In genomic region chr18:23515911-23516546, GRCh38 we compare ENCODE assay signal across 8 cellular contexts. TPM values are rescaled to one million over a fixed set of nuclear protein-coding genes. Genes with fewer than 3 reads are reported as not detected.
DNase-seq lines count a peak whose midpoint lies in the region; ATAC-seq, FAIRE-seq and TF ChIP-seq lines count a peak whose summit lies in the region.

No MANE protein-coding gene starts in this region.

- CTCF ChIA-PET in activated CD4-positive, alpha-beta memory T cell treated with anti-CD3 and anti-CD28 coated beads, Interleukin-2, amount 10 ng/mL, durations not matched to agents 7 days and 5 days (lab: Charles Lee) = interaction anchor here (0.6 to 5.3 kb wide), 32 partner anchors 8 to 634 kb away, joined by 3 to 64 read pairs (median 4); partner anchors contain the start of gene NPC1

- H3K4me1 ChIP-seq in BE2C = no peaks in the 10 kb centered on the region

- H3K36me3 ChIP-seq in BE2C = no peaks in the 10 kb centered on the region

- H3K36me3 Mint-ChIP-seq in activated CD4-positive, alpha-beta memory T cell treated with anti-CD3 and anti-CD28 coated beads, Interleukin-2, amount 10 ng/mL, durations not matched to agents 7 days and 5 days (ENCODE audit: low read depth) = peaks cover 66% of the 10 kb centered on the region

- no peaks in the 10 kb centered on the region for H3K27me3 Mint-ChIP-seq in activated CD4-positive, alpha-beta memory T cell treated with anti-CD3 and anti-CD28 coated beads, Interleukin-2, amount 10 ng/mL, durations not matched to agents 7 days and 5 days

- peaks cover 26% of the 10 kb centered on the region for H3K4me1 Mint-ChIP-seq in activated CD4-positive, alpha-beta memory T cell treated with anti-CD3 and anti-CD28 coated beads, Interleukin-2, amount 10 ng/mL, durations not matched to agents 7 days and 5 days

- peak; percentile 81 for ATAC-seq in HG03457 (IDR thresholded peaks at IDR 0.05; ENCODE audit: unreplicated experiment)

- POLR2A ChIA-PET in activated CD4-positive, alpha-beta memory T cell treated with anti-CD3 and anti-CD28 coated beads, Interleukin-2, amount 10 ng/mL, durations not matched to agents 7 days and 5 days (lab: Charles Lee) = interaction anchor here (1.4 to 1.7 kb wide), 2 partner anchors 70 to 71 kb away, joined by 3 to 6 read pairs; no protein-coding TSS in a partner anchor

- DNase-seq in BE2C (peak; percentile 65), GM19239 (ENCODE audit: insufficient read length, low spot score) (peak; percentile 56), NCI-H774 (lab: John Stamatoyannopoulos, UW) (peak; percentile 56), lung microvascular endothelial cell (ENCODE audit: low read depth in 2 of 2) (peak; percentile 80 to 90)
- peak; percentile 79 for DNase-seq in activated CD4-positive, alpha-beta memory T cell treated with anti-CD3 and anti-CD28 coated beads, Interleukin-2, amount 10 ng/mL, durations not matched to agents 7 days and 5 days
- peak; percentile 72 for DNase-seq in effector CD4-positive, alpha-beta T cell
- peak; percentile 32 to 60 for DNase-seq in stimulated activated CD8-positive, alpha-beta memory T cell treated with anti-CD3 and anti-CD28 coated beads, Interleukin-15, amount 100 ng/mL, for 4 hours (ENCODE audit: low read depth in 2 of 2)

- H3K27me3 ChIP-seq in BE2C = no peaks in the 10 kb centered on the region

- no peak overlapping the region for H3K4me3 Mint-ChIP-seq in activated CD4-positive, alpha-beta memory T cell treated with anti-CD3 and anti-CD28 coated beads, Interleukin-2, amount 10 ng/mL, durations not matched to agents 7 days and 5 days

- no peaks in the 10 kb centered on the region for H3K9me3 Mint-ChIP-seq in activated CD4-positive, alpha-beta memory T cell treated with anti-CD3 and anti-CD28 coated beads, Interleukin-2, amount 10 ng/mL, durations not matched to agents 7 days and 5 days

- FAIRE-seq in GM19239 (lab: Jason Lieb, UNC) = peak; percentile 89

- H3K27ac Mint-ChIP-seq in activated CD4-positive, alpha-beta memory T cell treated with anti-CD3 and anti-CD28 coated beads, Interleukin-2, amount 10 ng/mL, durations not matched to agents 7 days and 5 days = peak overlapping the region; percentile 40

- TF ChIP-seq CTCF in BE2C (IDR thresholded peaks at IDR 0.05; ENCODE audit: low read depth, low read length) = peak; percentile 89

- H3K9me3 ChIP-seq in BE2C = no peaks in the 10 kb centered on the region

- H3K4me3 ChIP-seq in BE2C (ENCODE audit: low read depth, low read length) = no peak overlapping the region

RNA-seq across cellular contexts. Expression of gene RMC1, which starts 12.7 kb away (rescaled TPM):
- 8.7 TPM for polyA plus RNA-seq in BE2C (2012; ENCODE audit: insufficient read depth, insufficient read length, low read depth)
- total RNA-seq in activated CD4-positive, alpha-beta memory T cell treated with anti-CD3 and anti-CD28 coated beads, Interleukin-2, amount 10 ng/mL, durations not matched to agents 7 days and 5 days = 10 to 100 TPM; 54.9 to 55.9 TPM
- 17.9 and 31.5 TPM in 2 replicates for total RNA-seq in lung microvascular endothelial cell
